Comparison of ENCODE assay signal across 2 cellular contexts in the genomic region with DNA sequence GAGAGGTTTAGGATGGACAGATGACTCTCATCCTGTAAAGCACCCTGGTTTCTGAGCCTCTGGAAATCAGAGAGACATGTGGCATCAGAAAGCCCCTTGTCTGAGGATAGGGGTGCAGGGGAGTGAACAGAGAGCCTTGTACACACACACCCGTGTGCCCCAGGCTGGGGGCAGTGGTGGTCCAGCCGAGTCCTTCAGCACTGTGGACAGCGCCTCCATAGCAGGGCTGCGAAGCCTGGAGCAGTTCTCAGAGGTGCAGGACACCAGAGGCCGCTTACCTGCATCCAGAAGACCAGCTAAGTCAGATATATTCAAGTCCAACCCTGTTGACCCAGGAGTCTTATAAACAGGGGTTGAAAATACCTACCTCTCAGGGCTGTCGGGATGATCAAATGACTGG.
TF ChIP-seq lines count a peak whose summit lies in the region.

No MANE protein-coding gene starts in this region.

TF ChIP-seq in A549, 52 proteins besides CTCF, POLR2A, EP300 and RAD21 (continued from another document):
- TF ChIP-seq, protein P1, sequence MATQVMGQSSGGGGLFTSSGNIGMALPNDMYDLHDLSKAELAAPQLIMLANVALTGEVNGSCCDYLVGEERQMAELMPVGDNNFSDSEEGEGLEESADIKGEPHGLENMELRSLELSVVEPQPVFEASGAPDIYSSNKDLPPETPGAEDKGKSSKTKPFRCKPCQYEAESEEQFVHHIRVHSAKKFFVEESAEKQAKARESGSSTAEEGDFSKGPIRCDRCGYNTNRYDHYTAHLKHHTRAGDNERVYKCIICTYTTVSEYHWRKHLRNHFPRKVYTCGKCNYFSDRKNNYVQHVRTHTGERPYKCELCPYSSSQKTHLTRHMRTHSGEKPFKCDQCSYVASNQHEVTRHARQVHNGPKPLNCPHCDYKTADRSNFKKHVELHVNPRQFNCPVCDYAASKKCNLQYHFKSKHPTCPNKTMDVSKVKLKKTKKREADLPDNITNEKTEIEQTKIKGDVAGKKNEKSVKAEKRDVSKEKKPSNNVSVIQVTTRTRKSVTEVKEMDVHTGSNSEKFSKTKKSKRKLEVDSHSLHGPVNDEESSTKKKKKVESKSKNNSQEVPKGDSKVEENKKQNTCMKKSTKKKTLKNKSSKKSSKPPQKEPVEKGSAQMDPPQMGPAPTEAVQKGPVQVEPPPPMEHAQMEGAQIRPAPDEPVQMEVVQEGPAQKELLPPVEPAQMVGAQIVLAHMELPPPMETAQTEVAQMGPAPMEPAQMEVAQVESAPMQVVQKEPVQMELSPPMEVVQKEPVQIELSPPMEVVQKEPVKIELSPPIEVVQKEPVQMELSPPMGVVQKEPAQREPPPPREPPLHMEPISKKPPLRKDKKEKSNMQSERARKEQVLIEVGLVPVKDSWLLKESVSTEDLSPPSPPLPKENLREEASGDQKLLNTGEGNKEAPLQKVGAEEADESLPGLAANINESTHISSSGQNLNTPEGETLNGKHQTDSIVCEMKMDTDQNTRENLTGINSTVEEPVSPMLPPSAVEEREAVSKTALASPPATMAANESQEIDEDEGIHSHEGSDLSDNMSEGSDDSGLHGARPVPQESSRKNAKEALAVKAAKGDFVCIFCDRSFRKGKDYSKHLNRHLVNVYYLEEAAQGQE (IDR thresholded peaks at IDR 0.05): peak; percentile 80
- TF ChIP-seq, protein P2, sequence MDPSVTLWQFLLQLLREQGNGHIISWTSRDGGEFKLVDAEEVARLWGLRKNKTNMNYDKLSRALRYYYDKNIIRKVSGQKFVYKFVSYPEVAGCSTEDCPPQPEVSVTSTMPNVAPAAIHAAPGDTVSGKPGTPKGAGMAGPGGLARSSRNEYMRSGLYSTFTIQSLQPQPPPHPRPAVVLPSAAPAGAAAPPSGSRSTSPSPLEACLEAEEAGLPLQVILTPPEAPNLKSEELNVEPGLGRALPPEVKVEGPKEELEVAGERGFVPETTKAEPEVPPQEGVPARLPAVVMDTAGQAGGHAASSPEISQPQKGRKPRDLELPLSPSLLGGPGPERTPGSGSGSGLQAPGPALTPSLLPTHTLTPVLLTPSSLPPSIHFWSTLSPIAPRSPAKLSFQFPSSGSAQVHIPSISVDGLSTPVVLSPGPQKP (IDR thresholded peaks at IDR 0.05; ENCODE audit: low read depth, low read length): no peak
- TF ChIP-seq HDAC2 (IDR thresholded peaks at IDR 0.05) (no peak), CBX2 (IDR thresholded peaks at IDR 0.05; ENCODE audit: borderline replicate concordance, low read depth) (no peak), ZC3H11A (IDR thresholded peaks at IDR 0.05) (no peak), PHF8 (IDR thresholded peaks at IDR 0.05; ENCODE audit: borderline replicate concordance, low read depth) (no peak)

TF ChIP-seq in WTC11, 78 proteins besides CTCF, POLR2A, EP300 and RAD21 (continued from another document and continues in another):
- TF ChIP-seq, protein P3, sequence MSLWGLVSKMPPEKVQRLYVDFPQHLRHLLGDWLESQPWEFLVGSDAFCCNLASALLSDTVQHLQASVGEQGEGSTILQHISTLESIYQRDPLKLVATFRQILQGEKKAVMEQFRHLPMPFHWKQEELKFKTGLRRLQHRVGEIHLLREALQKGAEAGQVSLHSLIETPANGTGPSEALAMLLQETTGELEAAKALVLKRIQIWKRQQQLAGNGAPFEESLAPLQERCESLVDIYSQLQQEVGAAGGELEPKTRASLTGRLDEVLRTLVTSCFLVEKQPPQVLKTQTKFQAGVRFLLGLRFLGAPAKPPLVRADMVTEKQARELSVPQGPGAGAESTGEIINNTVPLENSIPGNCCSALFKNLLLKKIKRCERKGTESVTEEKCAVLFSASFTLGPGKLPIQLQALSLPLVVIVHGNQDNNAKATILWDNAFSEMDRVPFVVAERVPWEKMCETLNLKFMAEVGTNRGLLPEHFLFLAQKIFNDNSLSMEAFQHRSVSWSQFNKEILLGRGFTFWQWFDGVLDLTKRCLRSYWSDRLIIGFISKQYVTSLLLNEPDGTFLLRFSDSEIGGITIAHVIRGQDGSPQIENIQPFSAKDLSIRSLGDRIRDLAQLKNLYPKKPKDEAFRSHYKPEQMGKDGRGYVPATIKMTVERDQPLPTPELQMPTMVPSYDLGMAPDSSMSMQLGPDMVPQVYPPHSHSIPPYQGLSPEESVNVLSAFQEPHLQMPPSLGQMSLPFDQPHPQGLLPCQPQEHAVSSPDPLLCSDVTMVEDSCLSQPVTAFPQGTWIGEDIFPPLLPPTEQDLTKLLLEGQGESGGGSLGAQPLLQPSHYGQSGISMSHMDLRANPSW (CRISPR knock-in tag; conservative IDR thresholded peaks at IDR 0.05; ENCODE audit: low read depth): no peak
- TF ChIP-seq JUN (CRISPR knock-in tag; IDR thresholded peaks at IDR 0.05): peak; percentile 88; the same call in 1 of the 2 replicates
- TF ChIP-seq FOXK1 (CRISPR knock-in tag; IDR thresholded peaks at IDR 0.05): peak; percentile 49; the same call in 1 of the 2 replicates
- TF ChIP-seq ZNF219 (CRISPR knock-in tag; IDR thresholded peaks at IDR 0.05; ENCODE audit: borderline replicate concordance): peak; percentile 82; the same call in 1 of the 2 replicates
- TF ChIP-seq, protein P4, sequence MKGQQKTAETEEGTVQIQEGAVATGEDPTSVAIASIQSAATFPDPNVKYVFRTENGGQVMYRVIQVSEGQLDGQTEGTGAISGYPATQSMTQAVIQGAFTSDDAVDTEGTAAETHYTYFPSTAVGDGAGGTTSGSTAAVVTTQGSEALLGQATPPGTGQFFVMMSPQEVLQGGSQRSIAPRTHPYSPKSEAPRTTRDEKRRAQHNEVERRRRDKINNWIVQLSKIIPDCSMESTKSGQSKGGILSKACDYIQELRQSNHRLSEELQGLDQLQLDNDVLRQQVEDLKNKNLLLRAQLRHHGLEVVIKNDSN (CRISPR knock-in tag; IDR thresholded peaks at IDR 0.05): peak; percentile 47; the same call in 1 of the 2 replicates
- peak; percentile 66; the same call in 1 of the 2 replicates for TF ChIP-seq SMAD3 (CRISPR knock-in tag; IDR thresholded peaks at IDR 0.05; ENCODE audit: borderline replicate concordance)
- TF ChIP-seq, protein P5, sequence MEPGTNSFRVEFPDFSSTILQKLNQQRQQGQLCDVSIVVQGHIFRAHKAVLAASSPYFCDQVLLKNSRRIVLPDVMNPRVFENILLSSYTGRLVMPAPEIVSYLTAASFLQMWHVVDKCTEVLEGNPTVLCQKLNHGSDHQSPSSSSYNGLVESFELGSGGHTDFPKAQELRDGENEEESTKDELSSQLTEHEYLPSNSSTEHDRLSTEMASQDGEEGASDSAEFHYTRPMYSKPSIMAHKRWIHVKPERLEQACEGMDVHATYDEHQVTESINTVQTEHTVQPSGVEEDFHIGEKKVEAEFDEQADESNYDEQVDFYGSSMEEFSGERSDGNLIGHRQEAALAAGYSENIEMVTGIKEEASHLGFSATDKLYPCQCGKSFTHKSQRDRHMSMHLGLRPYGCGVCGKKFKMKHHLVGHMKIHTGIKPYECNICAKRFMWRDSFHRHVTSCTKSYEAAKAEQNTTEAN (CRISPR knock-in tag; IDR thresholded peaks at IDR 0.05): 0 out of 2 replicates have a peak, but pooled peaks have one; percentile 28
- peak; percentile 74; the same call in 1 of the 2 replicates for TF ChIP-seq NFE2L1 (CRISPR knock-in tag; IDR thresholded peaks at IDR 0.05)
- TF ChIP-seq, protein P6, sequence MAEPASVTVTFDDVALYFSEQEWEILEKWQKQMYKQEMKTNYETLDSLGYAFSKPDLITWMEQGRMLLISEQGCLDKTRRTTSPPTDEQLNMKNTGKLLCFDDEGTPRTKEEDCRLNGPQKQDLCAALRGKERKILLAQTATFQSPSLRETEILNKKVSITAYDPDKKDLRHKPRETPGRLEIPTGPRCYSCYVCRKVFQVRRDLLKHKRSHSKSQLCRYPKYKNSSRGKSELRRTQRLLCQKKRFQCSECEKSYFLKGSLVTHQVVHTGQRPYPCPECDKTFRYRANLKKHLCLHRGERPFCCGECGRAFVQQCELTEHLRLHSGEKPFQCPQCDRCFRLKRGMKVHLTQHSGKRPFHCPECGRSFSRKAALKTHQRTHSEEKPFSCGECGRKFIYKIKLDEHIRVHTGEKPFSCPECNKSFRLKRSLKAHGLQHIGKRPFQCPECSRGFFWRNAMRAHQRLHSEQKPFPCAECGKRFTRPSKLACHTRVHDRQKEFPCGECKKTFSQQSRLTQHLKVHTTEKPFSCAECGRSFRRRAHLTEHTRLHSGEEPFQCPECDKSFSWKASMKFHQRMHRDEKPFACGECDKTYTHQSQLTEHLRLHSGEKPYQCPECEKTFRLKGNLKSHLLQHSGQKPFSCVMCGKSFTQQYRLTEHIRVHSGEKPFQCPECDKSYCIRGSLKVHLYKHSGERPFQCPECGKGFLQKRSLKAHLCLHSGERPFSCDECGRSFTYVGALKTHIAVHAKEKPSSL (CRISPR knock-in tag; conservative IDR thresholded peaks at IDR 0.05): no peak
- TF ChIP-seq TEAD1 (CRISPR knock-in tag; IDR thresholded peaks at IDR 0.05): 0 out of 2 replicates have a peak, but pooled peaks have one; percentile 52
- TF ChIP-seq TP53 (CRISPR knock-in tag; IDR thresholded peaks at IDR 0.05): 0 out of 2 replicates have a peak, but pooled peaks have one; percentile 35
- 0 out of 2 replicates have a peak, but pooled peaks have one; percentile 52 for TF ChIP-seq ZNF232 (CRISPR knock-in tag; IDR thresholded peaks at IDR 0.05)
- TF ChIP-seq SP1 (CRISPR knock-in tag; conservative IDR thresholded peaks at IDR 0.05): no peak
- TF ChIP-seq ZNF317 (CRISPR knock-in tag; IDR thresholded peaks at IDR 0.05; ENCODE audit: borderline replicate concordance, low read depth): 0 out of 2 replicates have a peak, but pooled peaks have one; percentile 10
- peak; percentile 73; the same call in 1 of the 2 replicates for TF ChIP-seq ESRRA (CRISPR knock-in tag; IDR thresholded peaks at IDR 0.05; ENCODE audit: borderline replicate concordance)
- TF ChIP-seq MXD4 (CRISPR knock-in tag; IDR thresholded peaks at IDR 0.05; ENCODE audit: borderline replicate concordance): no peak
- TF ChIP-seq, protein P7, sequence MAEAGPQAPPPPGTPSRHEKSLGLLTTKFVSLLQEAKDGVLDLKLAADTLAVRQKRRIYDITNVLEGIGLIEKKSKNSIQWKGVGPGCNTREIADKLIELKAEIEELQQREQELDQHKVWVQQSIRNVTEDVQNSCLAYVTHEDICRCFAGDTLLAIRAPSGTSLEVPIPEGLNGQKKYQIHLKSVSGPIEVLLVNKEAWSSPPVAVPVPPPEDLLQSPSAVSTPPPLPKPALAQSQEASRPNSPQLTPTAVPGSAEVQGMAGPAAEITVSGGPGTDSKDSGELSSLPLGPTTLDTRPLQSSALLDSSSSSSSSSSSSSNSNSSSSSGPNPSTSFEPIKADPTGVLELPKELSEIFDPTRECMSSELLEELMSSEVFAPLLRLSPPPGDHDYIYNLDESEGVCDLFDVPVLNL (CRISPR knock-in tag; IDR thresholded peaks at IDR 0.05; ENCODE audit: borderline replicate concordance, low read depth): 0 out of 2 replicates have a peak, but pooled peaks have one; percentile 37
- TF ChIP-seq, protein P8, sequence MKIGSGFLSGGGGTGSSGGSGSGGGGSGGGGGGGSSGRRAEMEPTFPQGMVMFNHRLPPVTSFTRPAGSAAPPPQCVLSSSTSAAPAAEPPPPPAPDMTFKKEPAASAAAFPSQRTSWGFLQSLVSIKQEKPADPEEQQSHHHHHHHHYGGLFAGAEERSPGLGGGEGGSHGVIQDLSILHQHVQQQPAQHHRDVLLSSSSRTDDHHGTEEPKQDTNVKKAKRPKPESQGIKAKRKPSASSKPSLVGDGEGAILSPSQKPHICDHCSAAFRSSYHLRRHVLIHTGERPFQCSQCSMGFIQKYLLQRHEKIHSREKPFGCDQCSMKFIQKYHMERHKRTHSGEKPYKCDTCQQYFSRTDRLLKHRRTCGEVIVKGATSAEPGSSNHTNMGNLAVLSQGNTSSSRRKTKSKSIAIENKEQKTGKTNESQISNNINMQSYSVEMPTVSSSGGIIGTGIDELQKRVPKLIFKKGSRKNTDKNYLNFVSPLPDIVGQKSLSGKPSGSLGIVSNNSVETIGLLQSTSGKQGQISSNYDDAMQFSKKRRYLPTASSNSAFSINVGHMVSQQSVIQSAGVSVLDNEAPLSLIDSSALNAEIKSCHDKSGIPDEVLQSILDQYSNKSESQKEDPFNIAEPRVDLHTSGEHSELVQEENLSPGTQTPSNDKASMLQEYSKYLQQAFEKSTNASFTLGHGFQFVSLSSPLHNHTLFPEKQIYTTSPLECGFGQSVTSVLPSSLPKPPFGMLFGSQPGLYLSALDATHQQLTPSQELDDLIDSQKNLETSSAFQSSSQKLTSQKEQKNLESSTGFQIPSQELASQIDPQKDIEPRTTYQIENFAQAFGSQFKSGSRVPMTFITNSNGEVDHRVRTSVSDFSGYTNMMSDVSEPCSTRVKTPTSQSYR (CRISPR knock-in tag; IDR thresholded peaks at IDR 0.05): peak; percentile 78; the same call in 1 of the 2 replicates
- no peak for TF ChIP-seq CREM (CRISPR knock-in tag; IDR thresholded peaks at IDR 0.05)
- TF ChIP-seq, protein P9, sequence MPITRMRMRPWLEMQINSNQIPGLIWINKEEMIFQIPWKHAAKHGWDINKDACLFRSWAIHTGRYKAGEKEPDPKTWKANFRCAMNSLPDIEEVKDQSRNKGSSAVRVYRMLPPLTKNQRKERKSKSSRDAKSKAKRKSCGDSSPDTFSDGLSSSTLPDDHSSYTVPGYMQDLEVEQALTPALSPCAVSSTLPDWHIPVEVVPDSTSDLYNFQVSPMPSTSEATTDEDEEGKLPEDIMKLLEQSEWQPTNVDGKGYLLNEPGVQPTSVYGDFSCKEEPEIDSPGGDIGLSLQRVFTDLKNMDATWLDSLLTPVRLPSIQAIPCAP (CRISPR knock-in tag; IDR thresholded peaks at IDR 0.05): no peak
- TF ChIP-seq, protein P10, sequence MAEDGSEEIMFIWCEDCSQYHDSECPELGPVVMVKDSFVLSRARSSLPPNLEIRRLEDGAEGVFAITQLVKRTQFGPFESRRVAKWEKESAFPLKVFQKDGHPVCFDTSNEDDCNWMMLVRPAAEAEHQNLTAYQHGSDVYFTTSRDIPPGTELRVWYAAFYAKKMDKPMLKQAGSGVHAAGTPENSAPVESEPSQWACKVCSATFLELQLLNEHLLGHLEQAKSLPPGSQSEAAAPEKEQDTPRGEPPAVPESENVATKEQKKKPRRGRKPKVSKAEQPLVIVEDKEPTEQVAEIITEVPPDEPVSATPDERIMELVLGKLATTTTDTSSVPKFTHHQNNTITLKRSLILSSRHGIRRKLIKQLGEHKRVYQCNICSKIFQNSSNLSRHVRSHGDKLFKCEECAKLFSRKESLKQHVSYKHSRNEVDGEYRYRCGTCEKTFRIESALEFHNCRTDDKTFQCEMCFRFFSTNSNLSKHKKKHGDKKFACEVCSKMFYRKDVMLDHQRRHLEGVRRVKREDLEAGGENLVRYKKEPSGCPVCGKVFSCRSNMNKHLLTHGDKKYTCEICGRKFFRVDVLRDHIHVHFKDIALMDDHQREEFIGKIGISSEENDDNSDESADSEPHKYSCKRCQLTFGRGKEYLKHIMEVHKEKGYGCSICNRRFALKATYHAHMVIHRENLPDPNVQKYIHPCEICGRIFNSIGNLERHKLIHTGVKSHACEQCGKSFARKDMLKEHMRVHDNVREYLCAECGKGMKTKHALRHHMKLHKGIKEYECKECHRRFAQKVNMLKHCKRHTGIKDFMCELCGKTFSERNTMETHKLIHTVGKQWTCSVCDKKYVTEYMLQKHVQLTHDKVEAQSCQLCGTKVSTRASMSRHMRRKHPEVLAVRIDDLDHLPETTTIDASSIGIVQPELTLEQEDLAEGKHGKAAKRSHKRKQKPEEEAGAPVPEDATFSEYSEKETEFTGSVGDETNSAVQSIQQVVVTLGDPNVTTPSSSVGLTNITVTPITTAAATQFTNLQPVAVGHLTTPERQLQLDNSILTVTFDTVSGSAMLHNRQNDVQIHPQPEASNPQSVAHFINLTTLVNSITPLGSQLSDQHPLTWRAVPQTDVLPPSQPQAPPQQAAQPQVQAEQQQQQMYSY (CRISPR knock-in tag; IDR thresholded peaks at IDR 0.05): no peak
- peak; percentile 76; the same call in 1 of the 2 replicates for TF ChIP-seq TEAD4 (CRISPR knock-in tag; IDR thresholded peaks at IDR 0.05)
- TF ChIP-seq, protein P11, sequence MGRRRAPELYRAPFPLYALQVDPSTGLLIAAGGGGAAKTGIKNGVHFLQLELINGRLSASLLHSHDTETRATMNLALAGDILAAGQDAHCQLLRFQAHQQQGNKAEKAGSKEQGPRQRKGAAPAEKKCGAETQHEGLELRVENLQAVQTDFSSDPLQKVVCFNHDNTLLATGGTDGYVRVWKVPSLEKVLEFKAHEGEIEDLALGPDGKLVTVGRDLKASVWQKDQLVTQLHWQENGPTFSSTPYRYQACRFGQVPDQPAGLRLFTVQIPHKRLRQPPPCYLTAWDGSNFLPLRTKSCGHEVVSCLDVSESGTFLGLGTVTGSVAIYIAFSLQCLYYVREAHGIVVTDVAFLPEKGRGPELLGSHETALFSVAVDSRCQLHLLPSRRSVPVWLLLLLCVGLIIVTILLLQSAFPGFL (CRISPR knock-in tag; IDR thresholded peaks at IDR 0.05; ENCODE audit: borderline replicate concordance): no peak
